In genomic region chr5:119360905-119361605, GRCh38 we compare ENCODE assay signal across 11 cellular contexts. TPM values are rescaled to one million over a fixed set of nuclear protein-coding genes. Genes with fewer than 3 reads are reported as not detected.
DNase-seq lines count a peak whose midpoint lies in the region; ATAC-seq lines count a peak whose summit lies in the region.
"Had no signal": no experiment of that assay in that cellular context is flagged by ENCODE, and none has a peak within 500 bp of the region (broad histone marks: within the 10 kb centered on the region; RNA-seq: fewer than 3 reads in every experiment).

No MANE protein-coding gene starts in this region.

- peak overlapping the region; percentile 98 for H3K27ac Mint-ChIP-seq in T-helper 17 cell
- peak overlapping the region; percentile 91 for H3K27ac Mint-ChIP-seq in stimulated activated effector memory CD8-positive, alpha-beta T cell treated with anti-CD3 and anti-CD28 coated beads, Interleukin-12 subunit alpha, Interleukin-12 subunit beta, amount 100 ng/mL, for 72 hours
- H3K27ac Mint-ChIP-seq: neural progenitor cell had no signal

- no peaks in the 10 kb centered on the region for H3K9me3 Mint-ChIP-seq in stimulated activated effector memory CD8-positive, alpha-beta T cell treated with anti-CD3 and anti-CD28 coated beads, Interleukin-12 subunit alpha, Interleukin-12 subunit beta, amount 100 ng/mL, for 72 hours
- H3K9me3 Mint-ChIP-seq: neural progenitor cell had no signal

- no peaks in the 10 kb centered on the region for H3K27me3 Mint-ChIP-seq in T-helper 17 cell

- no peaks in the 10 kb centered on the region for H3K9me3 ChIP-seq in T-helper 17 cell (ENCODE audit: control insufficient read depth, low read length, poor library complexity, severe bottlenecking)

- no peak for ATAC-seq in T-helper 17 cell
- no peak for ATAC-seq in stimulated activated effector memory CD8-positive, alpha-beta T cell treated with anti-CD3 and anti-CD28 coated beads, Interleukin-12 subunit alpha, Interleukin-12 subunit beta, amount 100 ng/mL, for 72 hours
- ATAC-seq in HG03354 (IDR thresholded peaks at IDR 0.05; ENCODE audit: poor library complexity, severe bottlenecking, unreplicated experiment), result no peak

- peaks cover 80% of the 10 kb centered on the region for H3K4me1 Mint-ChIP-seq in T-helper 17 cell
- peaks cover 73% of the 10 kb centered on the region for H3K4me1 Mint-ChIP-seq in stimulated activated effector memory CD8-positive, alpha-beta T cell treated with anti-CD3 and anti-CD28 coated beads, Interleukin-12 subunit alpha, Interleukin-12 subunit beta, amount 100 ng/mL, for 72 hours

- DNase-seq in NCI-H82 (lab: John Stamatoyannopoulos, UW), result peak; percentile 8
- no peak for DNase-seq in NCI-H82 treated with DMSO at 0.1 percent for 48 hours (lab: John Stamatoyannopoulos, UW; ENCODE audit: unreplicated experiment)
- no peak for DNase-seq in T-helper 17 cell
- peak; percentile 41 for DNase-seq in fibroblast of peridontal ligament (ENCODE audit: extremely low read depth)
- no peak for DNase-seq in stimulated activated effector memory CD8-positive, alpha-beta T cell treated with anti-CD3 and anti-CD28 coated beads, Interleukin-12 subunit alpha, Interleukin-12 subunit beta, amount 100 ng/mL, for 72 hours (ENCODE audit: low spot score in 2 of 2)
- DNase-seq in NCI-H510A treated with DMSO at 0.1 percent for 48 hours (lab: John Stamatoyannopoulos, UW), result no peak
- no peak for DNase-seq in middle frontal gyrus (ENCODE audit: extremely low spot score, low spot score)
- DNase-seq: activated effector memory CD4-positive, alpha-beta T cell treated with anti-CD3 and anti-CD28 coated beads, Interleukin-2, amount 50 U/mL, for 16 hours; MM.1S had no signal

- peaks cover 7% of the 10 kb centered on the region for H3K36me3 Mint-ChIP-seq in T-helper 17 cell (ENCODE audit: low read depth)
- peaks cover 100% of the 10 kb centered on the region for H3K36me3 Mint-ChIP-seq in stimulated activated effector memory CD8-positive, alpha-beta T cell treated with anti-CD3 and anti-CD28 coated beads, Interleukin-12 subunit alpha, Interleukin-12 subunit beta, amount 100 ng/mL, for 72 hours
- H3K36me3 Mint-ChIP-seq: neural progenitor cell had no signal

- peak overlapping the region; percentile 39 for H3K4me3 Mint-ChIP-seq in T-helper 17 cell
- peak overlapping the region; percentile 81 for H3K4me3 Mint-ChIP-seq in stimulated activated effector memory CD8-positive, alpha-beta T cell treated with anti-CD3 and anti-CD28 coated beads, Interleukin-12 subunit alpha, Interleukin-12 subunit beta, amount 100 ng/mL, for 72 hours
- H3K4me3 Mint-ChIP-seq: neural progenitor cell had no signal

RNA-seq across cellular contexts. Expression of gene TNFAIP8, which starts 5.2 kb away (rescaled TPM):
- total RNA-seq in T-helper 17 cell, result 100 to 1,000 TPM; 130 to 140 TPM

Comparison
In these comparisons a context has a peak if more than half of its experiments do, and no peak if none do; other contexts are left out.
1. DNase-seq: peak in NCI-H82 (single experiment) and fibroblast of peridontal ligament (single experiment); none in NCI-H82 treated with DMSO at 0.1 percent for 48 hours (single experiment), T-helper 17 cell (0 of 3), stimulated activated effector memory CD8-positive, alpha-beta T cell treated with anti-CD3 and anti-CD28 coated beads, Interleukin-12 subunit alpha, Interleukin-12 subunit beta, amount 100 ng/mL, for 72 hours (0 of 2), NCI-H510A treated with DMSO at 0.1 percent for 48 hours (single experiment) and middle frontal gyrus (single experiment).